Comparison of ENCODE assay signal across 8 cellular contexts in the genomic region with DNA sequence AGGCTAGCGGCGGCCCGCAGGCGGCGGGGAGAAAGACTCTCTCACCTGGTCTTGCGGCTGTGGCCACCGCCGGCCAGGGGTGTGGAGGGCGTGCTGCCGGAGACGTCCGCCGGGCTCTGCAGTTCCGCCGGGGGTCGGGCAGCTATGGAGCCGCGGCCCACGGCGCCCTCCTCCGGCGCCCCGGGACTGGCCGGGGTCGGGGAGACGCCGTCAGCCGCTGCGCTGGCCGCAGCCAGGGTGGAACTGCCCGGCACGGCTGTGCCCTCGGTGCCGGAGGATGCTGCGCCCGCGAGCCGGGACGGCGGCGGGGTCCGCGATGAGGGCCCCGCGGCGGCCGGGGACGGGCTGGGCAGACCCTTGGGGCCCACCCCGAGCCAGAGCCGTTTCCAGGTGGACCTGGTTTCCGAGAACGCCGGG. TPM values are rescaled to one million over a fixed set of nuclear protein-coding genes. Genes with fewer than 3 reads are reported as not detected.
A peak's percentile ranks its signal among the peaks of the same experiment; 100 is the strongest.
DNase-seq lines count a peak whose midpoint lies in the region; ATAC-seq and TF ChIP-seq lines count a peak whose summit lies in the region.

No MANE protein-coding gene starts in this region.

- intact Hi-C loops in CD8-positive, alpha-beta T cell (cut with DNase I, micrococcal nuclease), result loop anchor here (1.0 to 10.0 kb wide), 12 partner anchors 53 to 1662 kb away; a partner anchor contains a TSS

- CTCF ChIA-PET in CD8-positive, alpha-beta T cell (lab: Charles Lee), result interaction anchor here (0.8 kb wide), 1 partner anchor 21 kb away, joined by 3 read pairs; no protein-coding TSS in a partner anchor

- H3K27ac ChIP-seq in CD8-positive, alpha-beta T cell (ENCODE audit: low read depth, low read length), result peak overlapping the region; percentile 89
- H3K27ac ChIP-seq in layer of hippocampus (ENCODE audit: low read depth, low read length) (peak overlapping the region; percentile 97), thoracic aorta (peak overlapping the region; percentile 91 to 93)

- no peaks in the 10 kb centered on the region for H3K27me3 Mint-ChIP-seq in CD8-positive, alpha-beta T cell (ENCODE audit: low read depth)
- no peaks in the 10 kb centered on the region for H3K27me3 Mint-ChIP-seq in brain

- POLR2A ChIA-PET in CD8-positive, alpha-beta T cell (lab: Charles Lee), result interaction anchor here (0.6 to 1.7 kb wide), 3 partner anchors 17 to 1011 kb away, joined by 3 to 5 read pairs (median 3); a partner anchor contains a TSS

- no peak overlapping the region for H3K27ac Mint-ChIP-seq in CD8-positive, alpha-beta T cell
- H3K27ac Mint-ChIP-seq in brain, result no peak overlapping the region

- no peak for TF ChIP-seq CTCF in CD8-positive, alpha-beta T cell (IDR thresholded peaks at IDR 0.05)
- TF ChIP-seq CTCF in brain (conservative IDR thresholded peaks at IDR 0.05), result peak; percentile 44 to 51
- peak; percentile 26 for TF ChIP-seq CTCF in thoracic aorta (IDR thresholded peaks at IDR 0.05)

- no peaks in the 10 kb centered on the region for H3K9me3 ChIP-seq in CD8-positive, alpha-beta T cell (ENCODE audit: low read length)
- H3K9me3 ChIP-seq in thoracic aorta, result no peaks in the 10 kb centered on the region

- H3K4me1 ChIP-seq in CD8-positive, alpha-beta T cell (ENCODE audit: insufficient read depth, low read length), result peaks cover 44% of the 10 kb centered on the region
- H3K4me1 ChIP-seq in thoracic aorta (ENCODE audit: control insufficient read depth in 1 of 2, low read depth in 2 of 2), result peaks cover 20 to 37% of the 10 kb centered on the region in 2 donors

- peak overlapping the region; percentile 86 for H3K4me3 ChIP-seq in CD8-positive, alpha-beta T cell (ENCODE audit: low read depth, low read length)
- peak overlapping the region; percentile 97 for H3K4me3 ChIP-seq in thoracic aorta

- DNase-seq in CD8-positive, alpha-beta T cell, result peak in 1 of 7 experiments; percentile 9
- DNase-seq in thoracic aorta (ENCODE audit: low spot score) (peak; percentile 4), NCI-H526 treated with DMSO at 0.1 percent for 48 hours (lab: John Stamatoyannopoulos, UW) (no peak)
- DNase-seq in stimulated activated CD4-positive, alpha-beta T cell treated with anti-CD3 and anti-CD28 coated beads, Interleukin-4, amount 100 ng/mL, for 24 hours, result no peak

- peaks cover 10% of the 10 kb centered on the region for H3K36me3 Mint-ChIP-seq in CD8-positive, alpha-beta T cell
- H3K36me3 Mint-ChIP-seq in brain, result peaks cover 8% of the 10 kb centered on the region

- peak overlapping the region; percentile 55 for H3K4me3 Mint-ChIP-seq in CD8-positive, alpha-beta T cell
- H3K4me3 Mint-ChIP-seq in brain, result peak overlapping the region in 1 of 5 experiments; percentile 57

- no peaks in the 10 kb centered on the region for H3K36me3 ChIP-seq in CD8-positive, alpha-beta T cell (ENCODE audit: insufficient read depth, low read length)
- H3K36me3 ChIP-seq in thoracic aorta, result no peaks in the 10 kb centered on the region

- H3K27me3 ChIP-seq in CD8-positive, alpha-beta T cell (ENCODE audit: insufficient read depth, low read length), result no peaks in the 10 kb centered on the region
- H3K27me3 ChIP-seq in layer of hippocampus (ENCODE audit: control insufficient read depth, insufficient read depth, low read length) (no peaks in the 10 kb centered on the region), thoracic aorta (replicated peaks; ENCODE audit: insufficient read depth) (no peaks in the 10 kb centered on the region)

- H3K4me1 Mint-ChIP-seq in CD8-positive, alpha-beta T cell (ENCODE audit: low read depth), result peaks cover 65% of the 10 kb centered on the region
- peaks cover 72% of the 10 kb centered on the region for H3K4me1 Mint-ChIP-seq in brain

- H3K9me3 Mint-ChIP-seq in CD8-positive, alpha-beta T cell, result no peaks in the 10 kb centered on the region
- H3K9me3 Mint-ChIP-seq in brain, result no peaks in the 10 kb centered on the region

- ATAC-seq in CD8-positive, alpha-beta T cell, result peak; percentile 5
- peak; percentile 29 for ATAC-seq in GM19452 (IDR thresholded peaks at IDR 0.05; ENCODE audit: unreplicated experiment)
- ATAC-seq in HG03520 (IDR thresholded peaks at IDR 0.05; ENCODE audit: unreplicated experiment), result peak; percentile 23
- ATAC-seq in thoracic aorta (ENCODE audit: insufficient number of reproducible peaks, low FRiP score, low read depth), result peak; percentile 41

RNA-seq across cellular contexts. Expression of a gene that starts 0.3 kb away (rescaled TPM):
- total RNA-seq in CD8-positive, alpha-beta T cell, result 10 to 100 TPM; 12.6 to 12.8 TPM
- 7.5 TPM for polyA plus RNA-seq in brain (ENCODE audit: insufficient read depth, low read depth, low replicate concordance)
- total RNA-seq in thoracic aorta, result 10 to 100 TPM; 12.2 to 25.8 TPM
